ENCODE assay signal across 8 cellular contexts in the genomic region with DNA sequence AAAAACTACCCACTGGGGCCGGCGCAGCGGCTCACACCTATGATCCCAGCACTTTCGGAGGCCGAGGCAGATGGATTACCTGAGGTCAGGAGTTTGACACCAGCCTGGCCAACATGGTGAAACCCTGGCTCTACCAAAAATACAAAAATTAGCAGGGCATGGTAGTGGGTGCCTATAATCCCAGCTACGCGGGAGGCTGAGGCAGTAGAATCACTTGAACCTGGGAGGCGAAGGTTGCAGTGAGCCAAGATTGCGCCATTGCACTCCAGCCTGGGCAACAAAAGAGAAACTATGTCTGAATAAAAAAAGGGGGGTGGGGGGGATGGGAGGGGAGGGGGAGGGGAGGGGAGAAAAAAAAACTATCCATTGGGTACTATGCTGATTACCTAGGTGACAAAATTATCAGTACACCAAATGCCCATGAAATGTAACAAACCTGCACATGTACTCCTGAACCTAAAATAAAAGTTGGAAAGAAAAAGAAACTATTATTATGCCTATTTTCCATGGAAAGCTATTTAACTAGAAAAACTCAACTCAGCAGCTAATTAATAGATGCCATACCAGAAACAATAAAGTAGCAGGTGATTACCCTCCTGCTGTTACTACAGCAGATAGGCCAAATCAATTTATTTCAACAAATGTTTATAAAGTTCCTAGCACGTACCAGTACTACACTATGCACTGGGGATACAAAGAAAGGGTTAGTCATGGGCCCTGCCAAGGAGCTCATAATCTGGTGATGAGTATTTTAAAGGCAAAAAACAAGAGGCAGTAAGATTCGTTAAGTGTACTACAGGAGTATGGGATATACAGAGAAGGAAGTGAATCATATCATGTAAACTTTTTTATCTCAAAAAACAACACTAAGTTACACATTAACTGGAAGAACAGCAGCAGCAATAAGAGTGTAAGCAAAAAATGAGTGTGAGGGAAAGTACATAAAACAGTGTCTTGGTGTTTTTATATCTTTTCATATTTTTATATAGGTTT.
A peak's percentile ranks its signal among the peaks of the same experiment; 100 is the strongest.
DNase-seq lines count a peak whose midpoint lies in the region; ATAC-seq and TF ChIP-seq lines count a peak whose summit lies in the region.

No MANE protein-coding gene starts in this region.

- peak; percentile 72 for DNase-seq in activated naive CD4-positive, alpha-beta T cell treated with anti-CD3 and anti-CD28 coated beads for 36 hours
- no peak for DNase-seq in activated naive CD4-positive, alpha-beta T cell (lab: John Stamatoyannopoulos, UW)
- peak; percentile 58 for DNase-seq in activated CD4-positive, alpha-beta memory T cell treated with anti-CD3 and anti-CD28 coated beads for 36 hours
- DNase-seq in osteocyte (ENCODE audit: extremely low spot score, unreplicated experiment), result no peak
- DNase-seq in superior temporal gyrus (ENCODE audit: extremely low spot score), result no peak
- no peak for DNase-seq in NCI-H524 (lab: John Stamatoyannopoulos, UW)
- DNase-seq in endodermal cell, result no peak

- no peak overlapping the region for H3K27ac ChIP-seq in endodermal cell (ENCODE audit: low read depth, low read length)

- H3K36me3 ChIP-seq in endodermal cell (ENCODE audit: control insufficient read depth, insufficient read depth, low read length), result no peaks in the 10 kb centered on the region

- no peak for TF ChIP-seq CTCF in osteocyte (IDR thresholded peaks at IDR 0.05)
- no peak for TF ChIP-seq CTCF in endodermal cell (conservative IDR thresholded peaks at IDR 0.05)

- H3K27me3 Mint-ChIP-seq in activated naive CD4-positive, alpha-beta T cell treated with anti-CD3 and anti-CD28 coated beads for 36 hours (ENCODE audit: low read depth), result no peaks in the 10 kb centered on the region
- no peaks in the 10 kb centered on the region for H3K27me3 Mint-ChIP-seq in activated CD4-positive, alpha-beta memory T cell treated with anti-CD3 and anti-CD28 coated beads for 36 hours
- H3K27me3 Mint-ChIP-seq in osteocyte (ENCODE audit: unreplicated experiment) (no peaks in the 10 kb centered on the region), endodermal cell (ENCODE audit: insufficient read depth) (peaks cover 8% of the 10 kb centered on the region)

- peak overlapping the region; percentile 40 for H3K4me3 Mint-ChIP-seq in activated naive CD4-positive, alpha-beta T cell treated with anti-CD3 and anti-CD28 coated beads for 36 hours
- peak overlapping the region; percentile 23 for H3K4me3 Mint-ChIP-seq in activated CD4-positive, alpha-beta memory T cell treated with anti-CD3 and anti-CD28 coated beads for 36 hours
- H3K4me3 Mint-ChIP-seq in osteocyte (ENCODE audit: unreplicated experiment) (no peak overlapping the region), endodermal cell (no peak overlapping the region)

- H3K4me1 Mint-ChIP-seq in activated naive CD4-positive, alpha-beta T cell treated with anti-CD3 and anti-CD28 coated beads for 36 hours (ENCODE audit: low read depth), result peaks cover 67% of the 10 kb centered on the region
- peaks cover 57% of the 10 kb centered on the region for H3K4me1 Mint-ChIP-seq in activated CD4-positive, alpha-beta memory T cell treated with anti-CD3 and anti-CD28 coated beads for 36 hours (ENCODE audit: low read depth)
- H3K4me1 Mint-ChIP-seq in osteocyte (ENCODE audit: unreplicated experiment) (peaks cover 6% of the 10 kb centered on the region), endodermal cell (peaks cover 5% of the 10 kb centered on the region)

- intact Hi-C loops in activated naive CD4-positive, alpha-beta T cell treated with anti-CD3 and anti-CD28 coated beads for 36 hours (cut with micrococcal nuclease), result loop anchor here (1.0 kb wide), 7 partner anchors 8 to 716 kb away; no protein-coding TSS in a partner anchor
- intact Hi-C loops in activated CD4-positive, alpha-beta memory T cell treated with anti-CD3 and anti-CD28 coated beads for 36 hours (cut with micrococcal nuclease), result loop anchor here (1.0 to 5.0 kb wide), 6 partner anchors 8 to 716 kb away; no protein-coding TSS in a partner anchor

- peaks cover under 1% of the 10 kb centered on the region for H3K27me3 ChIP-seq in endodermal cell (ENCODE audit: control insufficient read depth, insufficient read depth, low read length, poor library complexity, severe bottlenecking)

- H3K27ac Mint-ChIP-seq in activated naive CD4-positive, alpha-beta T cell treated with anti-CD3 and anti-CD28 coated beads for 36 hours, result peak overlapping the region; percentile 91
- H3K27ac Mint-ChIP-seq in activated CD4-positive, alpha-beta memory T cell treated with anti-CD3 and anti-CD28 coated beads for 36 hours, result peak overlapping the region; percentile 91
- peak overlapping the region; percentile 69 for H3K27ac Mint-ChIP-seq in osteocyte (ENCODE audit: unreplicated experiment)
- no peak overlapping the region for H3K27ac Mint-ChIP-seq in endodermal cell

- H3K9ac ChIP-seq in endodermal cell (ENCODE audit: extremely low read depth, low read length, poor library complexity, severe bottlenecking), result no peak overlapping the region

- H3K4me3 ChIP-seq in endodermal cell (ENCODE audit: low read length), result no peak overlapping the region

- H3K9me3 Mint-ChIP-seq in activated naive CD4-positive, alpha-beta T cell treated with anti-CD3 and anti-CD28 coated beads for 36 hours, result peaks cover 3% of the 10 kb centered on the region
- peaks cover 12% of the 10 kb centered on the region for H3K9me3 Mint-ChIP-seq in activated CD4-positive, alpha-beta memory T cell treated with anti-CD3 and anti-CD28 coated beads for 36 hours
- peaks cover 7% of the 10 kb centered on the region for H3K9me3 Mint-ChIP-seq in osteocyte (ENCODE audit: unreplicated experiment)
- peaks cover 22% of the 10 kb centered on the region for H3K9me3 Mint-ChIP-seq in endodermal cell

- H3K9me3 ChIP-seq in endodermal cell (ENCODE audit: control insufficient read depth, low read length), result peaks cover 27% of the 10 kb centered on the region

- H3K4me1 ChIP-seq in endodermal cell (ENCODE audit: control insufficient read depth, insufficient read depth, low read length), result no peaks in the 10 kb centered on the region

- peaks cover 20% of the 10 kb centered on the region for H3K36me3 Mint-ChIP-seq in activated naive CD4-positive, alpha-beta T cell treated with anti-CD3 and anti-CD28 coated beads for 36 hours (ENCODE audit: low read depth)
- H3K36me3 Mint-ChIP-seq in activated CD4-positive, alpha-beta memory T cell treated with anti-CD3 and anti-CD28 coated beads for 36 hours, result peaks cover 24% of the 10 kb centered on the region
- H3K36me3 Mint-ChIP-seq in osteocyte (ENCODE audit: unreplicated experiment) (peaks cover 2% of the 10 kb centered on the region), endodermal cell (ENCODE audit: low read depth) (peaks cover 3% of the 10 kb centered on the region)

- CTCF ChIA-PET in activated naive CD4-positive, alpha-beta T cell treated with anti-CD3 and anti-CD28 coated beads for 36 hours (lab: Charles Lee), result interaction anchor here (0.5 to 1.9 kb wide), 10 partner anchors 9 to 1975 kb away, joined by 3 to 8 read pairs (median 4); no protein-coding TSS in a partner anchor
- CTCF ChIA-PET in activated CD4-positive, alpha-beta memory T cell treated with anti-CD3 and anti-CD28 coated beads for 36 hours (lab: Charles Lee), result interaction anchor here (0.6 to 4.1 kb wide), 10 partner anchors 10 to 116 kb away, joined by 3 to 31 read pairs (median 4); partner anchors contain the start of gene SLC39A10

- peak; percentile 94 for ATAC-seq in HG03060 (IDR thresholded peaks at IDR 0.05; ENCODE audit: low read depth, unreplicated experiment)

- POLR2A ChIA-PET in activated CD4-positive, alpha-beta memory T cell treated with anti-CD3 and anti-CD28 coated beads for 36 hours (lab: Charles Lee), result interaction anchor here (0.6 to 4.8 kb wide), 6 partner anchors 10 to 115 kb away, joined by 3 to 76 read pairs (median 10); partner anchors contain the start of gene SLC39A10

- WGBS in endodermal cell (ENCODE audit: insufficient coverage in 1 of 2, insufficient read length in 1 of 2), 2 experiments, result 94 to 99% methylated on average over 7 to 11 of the region's 11 CpGs

Comparison
In these comparisons a context has a peak if more than half of its experiments do, and no peak if none do; other contexts are left out.
1. DNase-seq: peak in activated naive CD4-positive, alpha-beta T cell treated with anti-CD3 and anti-CD28 coated beads for 36 hours (single experiment) and activated CD4-positive, alpha-beta memory T cell treated with anti-CD3 and anti-CD28 coated beads for 36 hours (single experiment); none in activated naive CD4-positive, alpha-beta T cell (0 of 4), osteocyte (single experiment), superior temporal gyrus (single experiment), NCI-H524 (0 of 2) and endodermal cell (single experiment).
2. H3K4me3 Mint-ChIP-seq: peak in activated naive CD4-positive, alpha-beta T cell treated with anti-CD3 and anti-CD28 coated beads for 36 hours (single experiment) and activated CD4-positive, alpha-beta memory T cell treated with anti-CD3 and anti-CD28 coated beads for 36 hours (single experiment); none in osteocyte (single experiment) and endodermal cell (single experiment).